21 cellular contexts compared by ENCODE assay signal in the genomic region with DNA sequence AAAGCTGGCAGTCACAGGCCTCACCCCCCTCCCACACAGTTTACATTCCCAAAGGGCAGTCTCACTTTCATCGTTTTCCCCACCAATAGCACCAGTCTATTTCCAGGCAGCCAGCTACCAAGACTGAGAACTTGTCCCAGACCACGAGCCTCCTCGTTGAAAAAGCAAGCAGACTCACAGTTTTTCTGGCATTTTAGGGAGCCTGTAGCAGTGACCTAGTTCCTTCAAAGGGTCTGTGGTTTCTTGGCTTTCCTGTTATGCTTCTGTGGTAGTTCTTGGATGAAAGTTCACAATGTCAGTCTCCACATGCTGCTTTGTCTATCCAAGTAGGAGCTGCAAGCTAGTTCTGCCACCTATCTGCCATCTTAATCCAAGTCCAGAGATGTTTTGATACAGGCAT.
DNase-seq lines count a peak whose midpoint lies in the region; ATAC-seq and TF ChIP-seq lines count a peak whose summit lies in the region.
"Had no signal": no experiment of that assay in that cellular context is flagged by ENCODE, and none has a peak within 500 bp of the region (broad histone marks: within the 10 kb centered on the region; RNA-seq: fewer than 3 reads in every experiment).

No MANE protein-coding gene starts in this region.

- no peak overlapping the region for H3K4me3 Mint-ChIP-seq in activated CD4-positive, alpha-beta T cell treated with anti-CD3 and anti-CD28 coated beads for 36 hours
- peak overlapping the region; percentile 42 for H3K4me3 Mint-ChIP-seq in CD8-positive, alpha-beta T cell
- no peak overlapping the region for H3K4me3 Mint-ChIP-seq in activated naive CD8-positive, alpha-beta T cell treated with anti-CD3 and anti-CD28 coated beads, Interleukin-2, amount 10 ng/mL, durations not matched to agents 7 days and 5 days
- H3K4me3 Mint-ChIP-seq: dendritic cell treated with granulocyte-macrophage colony-stimulating factor and Interleukin-4, amounts not matched to agents 40 ng/mL and 50 ng/mL, for 4 days had no signal

- DNase-seq in activated CD4-positive, alpha-beta T cell treated with anti-CD3 and anti-CD28 coated beads for 36 hours, result peak; percentile 4
- DNase-seq in activated CD4-positive, alpha-beta T cell treated with anti-CD3 and anti-CD28 coated beads, Interleukin-2, amount 50 U/mL, for 48 hours, result no peak
- no peak for DNase-seq in CD8-positive, alpha-beta T cell
- DNase-seq in MM.1S, result peak; percentile 29
- no peak for DNase-seq in activated naive CD8-positive, alpha-beta T cell treated with anti-CD3 and anti-CD28 coated beads, Interleukin-2, amount 10 ng/mL, durations not matched to agents 7 days and 5 days
- no peak for DNase-seq in Right ventricle myocardium inferior (ENCODE audit: missing footprints)
- no peak for DNase-seq in ecto neural progenitor cell (ENCODE audit: low spot score)
- no peak for DNase-seq in DMS79 treated with DMSO at 0.1 percent for 48 hours (lab: John Stamatoyannopoulos, UW)
- DNase-seq: 8988T; anterior cingulate cortex; NCI-H2171 treated with DMSO at 0.1 percent for 48 hours; NCI-H524 treated with DMSO at 0.1 percent for 48 hours; occipital lobe; retina; stimulated activated CD4-positive, alpha-beta T cell treated with anti-CD3 and anti-CD28 coated beads, Interleukin-4, amount 100 ng/mL, for 1 hour; stimulated activated naive CD4-positive, alpha-beta T cell treated with Interleukin-2 at 50 U/mL for 16 hours; T-helper 9 cell; tibial artery had no signal

- no peaks in the 10 kb centered on the region for H3K27me3 ChIP-seq in CD8-positive, alpha-beta T cell (ENCODE audit: insufficient read depth, low read length)
- H3K27me3 ChIP-seq in MM.1S (replicated peaks; ENCODE audit: insufficient read depth, low read length), result no peaks in the 10 kb centered on the region
- H3K27me3 ChIP-seq: tibial artery had no signal

- no peak overlapping the region for H3K27ac ChIP-seq in CD8-positive, alpha-beta T cell (ENCODE audit: low read depth, low read length)
- no peak overlapping the region for H3K27ac ChIP-seq in MM.1S (ENCODE audit: low read length)
- H3K27ac ChIP-seq: HL-60, tibial artery had no signal

- peaks cover 28% of the 10 kb centered on the region for H3K9me3 Mint-ChIP-seq in activated CD4-positive, alpha-beta T cell treated with anti-CD3 and anti-CD28 coated beads for 36 hours (ENCODE audit: low read depth)
- peaks cover 35% of the 10 kb centered on the region for H3K9me3 Mint-ChIP-seq in CD8-positive, alpha-beta T cell
- H3K9me3 Mint-ChIP-seq in activated naive CD8-positive, alpha-beta T cell treated with anti-CD3 and anti-CD28 coated beads, Interleukin-2, amount 10 ng/mL, durations not matched to agents 7 days and 5 days, result peaks cover 22% of the 10 kb centered on the region

- CTCF ChIA-PET in activated CD4-positive, alpha-beta T cell treated with anti-CD3 and anti-CD28 coated beads for 36 hours (lab: Charles Lee), result interaction anchor here (0.7 kb wide), 1 partner anchor 191 kb away, joined by 3 read pairs; no protein-coding TSS in a partner anchor
- CTCF ChIA-PET in CD8-positive, alpha-beta T cell (lab: Charles Lee), result no interaction called here

- no peak overlapping the region for H3K4me2 ChIP-seq in MM.1S (ENCODE audit: low read depth, low read length)

- TF ChIP-seq CTCF in CD8-positive, alpha-beta T cell (IDR thresholded peaks at IDR 0.05), result no peak
- no peak for TF ChIP-seq CTCF in MM.1S (IDR thresholded peaks at IDR 0.05; ENCODE audit: low read length)

- H3K9ac ChIP-seq in MM.1S (ENCODE audit: low read length), result no peak overlapping the region

- no peak overlapping the region for H3K27ac Mint-ChIP-seq in activated CD4-positive, alpha-beta T cell treated with anti-CD3 and anti-CD28 coated beads for 36 hours
- H3K27ac Mint-ChIP-seq in CD8-positive, alpha-beta T cell, result peak overlapping the region; percentile 66
- H3K27ac Mint-ChIP-seq in activated naive CD8-positive, alpha-beta T cell treated with anti-CD3 and anti-CD28 coated beads, Interleukin-2, amount 10 ng/mL, durations not matched to agents 7 days and 5 days, result no peak overlapping the region
- H3K27ac Mint-ChIP-seq: activated T-helper 2 cell treated with anti-CD3 and anti-CD28 coated beads, Interferon-gamma antibody, Interleukin-2, Interleukin-4, amounts not matched to agents 10 μg/mL and 5 μg/mL and 100 μg/mL, durations not matched to agents 14 hours and 24 hours and 36 hours; dendritic cell treated with granulocyte-macrophage colony-stimulating factor and Interleukin-4, amounts not matched to agents 40 ng/mL and 50 ng/mL, for 4 days had no signal

- peaks cover 16% of the 10 kb centered on the region for H3K4me1 Mint-ChIP-seq in activated CD4-positive, alpha-beta T cell treated with anti-CD3 and anti-CD28 coated beads for 36 hours
- peaks cover 18% of the 10 kb centered on the region for H3K4me1 Mint-ChIP-seq in CD8-positive, alpha-beta T cell (ENCODE audit: low read depth)
- peaks cover 9% of the 10 kb centered on the region for H3K4me1 Mint-ChIP-seq in activated naive CD8-positive, alpha-beta T cell treated with anti-CD3 and anti-CD28 coated beads, Interleukin-2, amount 10 ng/mL, durations not matched to agents 7 days and 5 days

- H3K9me3 ChIP-seq in CD8-positive, alpha-beta T cell (ENCODE audit: low read length), result peaks cover 3% of the 10 kb centered on the region
- H3K9me3 ChIP-seq in MM.1S (replicated peaks; ENCODE audit: insufficient read depth, low read length), result no peaks in the 10 kb centered on the region

- no peaks in the 10 kb centered on the region for H3F3A ChIP-seq in MM.1S (ENCODE audit: insufficient read depth, low read length)

- no peaks in the 10 kb centered on the region for H3K9me2 ChIP-seq in MM.1S (replicated peaks; ENCODE audit: insufficient read depth, low read length)

- H4K20me1 ChIP-seq in MM.1S (ENCODE audit: insufficient read depth, low read length), result no peaks in the 10 kb centered on the region

- H2AFZ ChIP-seq in MM.1S (ENCODE audit: low read length), result no peak overlapping the region

- intact Hi-C loops in activated CD4-positive, alpha-beta T cell treated with anti-CD3 and anti-CD28 coated beads for 36 hours (cut with DNase I, micrococcal nuclease), result no loop called here
- intact Hi-C loops in CD8-positive, alpha-beta T cell (cut with DNase I, micrococcal nuclease), result no loop called here
- intact Hi-C loops in Right ventricle myocardium inferior (cut with DNase I), result no loop called here

- POLR2A ChIA-PET in activated CD4-positive, alpha-beta T cell treated with anti-CD3 and anti-CD28 coated beads for 36 hours (lab: Charles Lee), result no interaction called here
- POLR2A ChIA-PET in CD8-positive, alpha-beta T cell (lab: Charles Lee), result no interaction called here
- POLR2A ChIA-PET in activated naive CD8-positive, alpha-beta T cell treated with anti-CD3 and anti-CD28 coated beads, Interleukin-2, amount 10 ng/mL, durations not matched to agents 7 days and 5 days (lab: Charles Lee), result no interaction called here

- H3K36me3 Mint-ChIP-seq in activated CD4-positive, alpha-beta T cell treated with anti-CD3 and anti-CD28 coated beads for 36 hours (ENCODE audit: low read depth), result peaks cover 29% of the 10 kb centered on the region
- H3K36me3 Mint-ChIP-seq in CD8-positive, alpha-beta T cell, result peaks cover 66% of the 10 kb centered on the region
- peaks cover 12% of the 10 kb centered on the region for H3K36me3 Mint-ChIP-seq in activated naive CD8-positive, alpha-beta T cell treated with anti-CD3 and anti-CD28 coated beads, Interleukin-2, amount 10 ng/mL, durations not matched to agents 7 days and 5 days

- H3K4me1 ChIP-seq in CD8-positive, alpha-beta T cell (ENCODE audit: insufficient read depth, low read length), result peaks cover 5% of the 10 kb centered on the region
- no peaks in the 10 kb centered on the region for H3K4me1 ChIP-seq in MM.1S (ENCODE audit: low read length)
- H3K4me1 ChIP-seq: tibial artery had no signal

- H3K79me2 ChIP-seq in MM.1S (ENCODE audit: low read length), result no peaks in the 10 kb centered on the region

- no peak overlapping the region for H3K4me3 ChIP-seq in CD8-positive, alpha-beta T cell (ENCODE audit: low read depth, low read length)
- H3K4me3 ChIP-seq in MM.1S (ENCODE audit: low read length), result no peak overlapping the region
- H3K4me3 ChIP-seq: tibial artery had no signal

- no peaks in the 10 kb centered on the region for H3K27me3 Mint-ChIP-seq in activated CD4-positive, alpha-beta T cell treated with anti-CD3 and anti-CD28 coated beads for 36 hours
- no peaks in the 10 kb centered on the region for H3K27me3 Mint-ChIP-seq in CD8-positive, alpha-beta T cell (ENCODE audit: low read depth)
- no peaks in the 10 kb centered on the region for H3K27me3 Mint-ChIP-seq in activated naive CD8-positive, alpha-beta T cell treated with anti-CD3 and anti-CD28 coated beads, Interleukin-2, amount 10 ng/mL, durations not matched to agents 7 days and 5 days
- H3K27me3 Mint-ChIP-seq: dendritic cell treated with granulocyte-macrophage colony-stimulating factor and Interleukin-4, amounts not matched to agents 40 ng/mL and 50 ng/mL, for 4 days had no signal

- H3K36me3 ChIP-seq in CD8-positive, alpha-beta T cell (ENCODE audit: insufficient read depth, low read length), result no peaks in the 10 kb centered on the region
- no peaks in the 10 kb centered on the region for H3K36me3 ChIP-seq in MM.1S (replicated peaks; ENCODE audit: insufficient read depth, low read length)
- H3K36me3 ChIP-seq: tibial artery had no signal

- ATAC-seq in activated CD4-positive, alpha-beta T cell treated with anti-CD3 and anti-CD28 coated beads for 36 hours, result peak; percentile 19
- ATAC-seq in CD8-positive, alpha-beta T cell, result no peak
- peak; percentile 22 for ATAC-seq in activated naive CD8-positive, alpha-beta T cell treated with anti-CD3 and anti-CD28 coated beads, Interleukin-2, amount 10 ng/mL, durations not matched to agents 7 days and 5 days (ENCODE audit: low read depth)
- ATAC-seq in Right ventricle myocardium inferior, result no peak

Comparison
In these comparisons a context has a peak if more than half of its experiments do, and no peak if none do; other contexts are left out.
1. DNase-seq: peak in activated CD4-positive, alpha-beta T cell treated with anti-CD3 and anti-CD28 coated beads for 36 hours (single experiment) and MM.1S (single experiment); none in activated CD4-positive, alpha-beta T cell treated with anti-CD3 and anti-CD28 coated beads, Interleukin-2, amount 50 U/mL, for 48 hours (0 of 2), CD8-positive, alpha-beta T cell (0 of 7), activated naive CD8-positive, alpha-beta T cell treated with anti-CD3 and anti-CD28 coated beads, Interleukin-2, amount 10 ng/mL, durations not matched to agents 7 days and 5 days (single experiment), Right ventricle myocardium inferior (single experiment), ecto neural progenitor cell (single experiment) and DMS79 treated with DMSO at 0.1 percent for 48 hours (single experiment).
2. ATAC-seq: peak in activated CD4-positive, alpha-beta T cell treated with anti-CD3 and anti-CD28 coated beads for 36 hours (single experiment) and activated naive CD8-positive, alpha-beta T cell treated with anti-CD3 and anti-CD28 coated beads, Interleukin-2, amount 10 ng/mL, durations not matched to agents 7 days and 5 days (single experiment); none in CD8-positive, alpha-beta T cell (single experiment) and Right ventricle myocardium inferior (single experiment).